ENCODE assay signal across 19 cellular contexts in the genomic region with DNA sequence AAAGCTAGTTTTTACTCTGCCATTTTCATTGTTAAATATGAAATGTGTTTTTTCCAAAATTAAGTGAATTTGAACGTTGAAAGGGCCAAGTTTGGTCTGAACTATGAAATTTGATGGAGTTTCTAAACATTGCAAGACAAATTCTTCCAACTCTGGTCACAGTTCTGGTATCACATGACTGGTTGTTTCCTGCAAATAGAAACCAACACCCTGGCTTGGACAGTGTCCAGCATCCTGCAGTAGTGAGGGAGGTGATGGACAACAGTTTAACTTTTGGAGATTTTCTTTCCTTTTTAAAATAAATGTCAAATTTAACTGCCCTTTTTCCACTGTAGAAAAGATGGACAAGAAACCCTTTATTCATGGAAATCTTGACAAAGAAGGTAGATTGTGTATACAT. TPM values are rescaled to one million over a fixed set of nuclear protein-coding genes. Genes with fewer than 3 reads are reported as not detected.
DNase-seq lines count a peak whose midpoint lies in the region; ATAC-seq and TF ChIP-seq lines count a peak whose summit lies in the region.
"Had no signal": no experiment of that assay in that cellular context is flagged by ENCODE, and none has a peak within 500 bp of the region (broad histone marks: within the 10 kb centered on the region; RNA-seq: fewer than 3 reads in every experiment).

No MANE protein-coding gene starts in this region.

- H3K9me3 ChIP-seq in heart left ventricle (no peaks in the 10 kb centered on the region), tibial artery (no peaks in the 10 kb centered on the region)

- H3K4me1 Mint-ChIP-seq in activated CD4-positive, alpha-beta memory T cell treated with anti-CD3 and anti-CD28 coated beads for 36 hours (ENCODE audit: low read depth) = peaks cover 12% of the 10 kb centered on the region

- ATAC-seq in heart left ventricle (peak in 1 of 4 donors; percentile 42), Right ventricle myocardium inferior (no peak), left lobe of liver (peak; percentile 48)
- ATAC-seq: activated T-cell treated with anti-CD3 and anti-CD28 coated beads, Interleukin-2, amount 50 U/mL, for 4 hours; CD8-positive, alpha-beta T cell; natural killer cell treated with Interleukin-12 subunit alpha and Interleukin-12 subunit beta and Interleukin-15 and Interleukin-18, amount 100 ng/mL, for 72 hours had no signal

- CTCF ChIA-PET in activated CD4-positive, alpha-beta memory T cell treated with anti-CD3 and anti-CD28 coated beads for 36 hours (lab: Charles Lee) = no interaction called here

- DNase-seq in heart left ventricle = peak in 4 of 5 donors; percentile 49 to 66 (median 62)
- DNase-seq in Right ventricle myocardium inferior (ENCODE audit: missing footprints) = no peak
- DNase-seq in dermis microvascular lymphatic vessel endothelial cell (ENCODE audit: low read depth in 2 of 2) = peak; percentile 52 to 65
- no peak for DNase-seq in left lobe of liver (ENCODE audit: low spot score)
- peak in 1 of 2 donors; percentile 42 for DNase-seq in tibial artery
- no peak for DNase-seq in posterior vena cava (ENCODE audit: low spot score)
- no peak for DNase-seq in T-helper 1 cell
- DNase-seq in activated CD4-positive, alpha-beta memory T cell treated with anti-CD3 and anti-CD28 coated beads for 36 hours = no peak
- DNase-seq: 8988T; activated T-cell treated with anti-CD3 and anti-CD28 coated beads, Interleukin-2, amount 50 U/mL, for 4 hours; CD8-positive, alpha-beta T cell; NCI-H187; stimulated activated CD4-positive, alpha-beta T cell treated with anti-CD3 and anti-CD28 coated beads, Interleukin-4, amount 100 ng/mL, for 24 hours; trophoblast cell had no signal

- no peak overlapping the region for H3K4me3 ChIP-seq in heart left ventricle
- H3K4me3 ChIP-seq in tibial artery = no peak overlapping the region
- H3K4me3 ChIP-seq: SK-N-MC had no signal

- no peak for TF ChIP-seq POLR2A in heart left ventricle (IDR thresholded peaks at IDR 0.05)

- intact Hi-C loops in heart left ventricle (cut with DNase I) (loop anchor here in 8 of 10 donors (5.0 to 10.0 kb wide), 4 partner anchors 39 to 157 kb away; a partner anchor contains a TSS), Right ventricle myocardium inferior (cut with DNase I) (loop anchor here (5.0 kb wide), 1 partner anchor 39 kb away; no protein-coding TSS in a partner anchor), tibial artery (cut with DNase I; ENCODE audit: low total_unique reads) (loop anchor here (10.0 kb wide), 2 partner anchors 47 to 87 kb away; no protein-coding TSS in a partner anchor), posterior vena cava (cut with DNase I) (loop anchor here in 1 of 2 donors (10.0 kb wide), 1 partner anchor 147 kb away; no protein-coding TSS in a partner anchor)
- intact Hi-C loops in activated CD4-positive, alpha-beta memory T cell treated with anti-CD3 and anti-CD28 coated beads for 36 hours (cut with micrococcal nuclease) = no loop called here

- H3K9me3 Mint-ChIP-seq in activated CD4-positive, alpha-beta memory T cell treated with anti-CD3 and anti-CD28 coated beads for 36 hours = no peaks in the 10 kb centered on the region
- H3K9me3 Mint-ChIP-seq: activated T-cell treated with anti-CD3 and anti-CD28 coated beads, Interleukin-2, amount 50 U/mL, for 4 hours; CD8-positive, alpha-beta T cell; central memory CD8-positive, alpha-beta T cell; natural killer cell treated with Interleukin-12 subunit alpha and Interleukin-12 subunit beta and Interleukin-15 and Interleukin-18, amount 100 ng/mL, for 72 hours had no signal

- H3K36me3 Mint-ChIP-seq in activated CD4-positive, alpha-beta memory T cell treated with anti-CD3 and anti-CD28 coated beads for 36 hours = no peaks in the 10 kb centered on the region
- H3K36me3 Mint-ChIP-seq: CD8-positive, alpha-beta T cell; natural killer cell treated with Interleukin-12 subunit alpha and Interleukin-12 subunit beta and Interleukin-15 and Interleukin-18, amount 100 ng/mL, for 72 hours had no signal

- H3K36me3 ChIP-seq in heart left ventricle = peaks cover 0 to 68% (median 23%) of the 10 kb centered on the region in 9 donors
- H3K36me3 ChIP-seq in tibial artery = peaks cover 37 to 44% (median 38%) of the 10 kb centered on the region in 3 donors

- H3K4me1 ChIP-seq in heart left ventricle (peaks cover 0 to 65% (median 43%) of the 10 kb centered on the region in 12 donors), tibial artery (peaks cover 0 to 80% (median 22%) of the 10 kb centered on the region in 4 donors)

- no peaks in the 10 kb centered on the region for H3K27me3 ChIP-seq in heart left ventricle
- no peaks in the 10 kb centered on the region for H3K27me3 ChIP-seq in tibial artery

- TF ChIP-seq CTCF in heart left ventricle (IDR thresholded peaks at IDR 0.05) (no peak), tibial artery (IDR thresholded peaks at IDR 0.05) (no peak)

- peak overlapping the region in 10 of 12 donors; percentile 38 to 84 (median 76) for H3K27ac ChIP-seq in heart left ventricle
- H3K27ac ChIP-seq in tibial artery = peak overlapping the region; percentile 80
- H3K27ac ChIP-seq: epithelial cell of prostate, SK-N-MC had no signal

- H3K27ac Mint-ChIP-seq in activated CD4-positive, alpha-beta memory T cell treated with anti-CD3 and anti-CD28 coated beads for 36 hours = no peak overlapping the region
- H3K27ac Mint-ChIP-seq: activated naive CD8-positive, alpha-beta T cell; CD8-positive, alpha-beta T cell; natural killer cell treated with Interleukin-12 subunit alpha and Interleukin-12 subunit beta and Interleukin-15 and Interleukin-18, amount 100 ng/mL, for 72 hours had no signal

- POLR2A ChIA-PET in activated CD4-positive, alpha-beta memory T cell treated with anti-CD3 and anti-CD28 coated beads for 36 hours (lab: Charles Lee) = no interaction called here

- H3K4me3 Mint-ChIP-seq in activated CD4-positive, alpha-beta memory T cell treated with anti-CD3 and anti-CD28 coated beads for 36 hours = no peak overlapping the region
- H3K4me3 Mint-ChIP-seq: activated naive CD8-positive, alpha-beta T cell; activated T-cell treated with anti-CD3 and anti-CD28 coated beads, Interleukin-2, amount 50 U/mL, for 4 hours; CD8-positive, alpha-beta T cell; central memory CD8-positive, alpha-beta T cell; natural killer cell treated with Interleukin-12 subunit alpha and Interleukin-12 subunit beta and Interleukin-15 and Interleukin-18, amount 100 ng/mL, for 72 hours had no signal

- 41 to 62% (median 54%) methylated on average over 1 of the region's 1 CpG for WGBS in heart left ventricle, 4 donors

- no peaks in the 10 kb centered on the region for H3K27me3 Mint-ChIP-seq in activated CD4-positive, alpha-beta memory T cell treated with anti-CD3 and anti-CD28 coated beads for 36 hours
- H3K27me3 Mint-ChIP-seq: activated naive CD8-positive, alpha-beta T cell; central memory CD8-positive, alpha-beta T cell had no signal

RNA-seq across cellular contexts. Expression of a gene that starts 54.8 kb away (rescaled TPM):
- total RNA-seq in heart left ventricle (1 to 10 TPM in 4 of 9 donors, under 1 TPM in 5; 0.40 to 1.5 (median 0.93) TPM), Right ventricle myocardium inferior (2.2 TPM), dermis microvascular lymphatic vessel endothelial cell (0.51 and 1.0 TPM in 2 replicates), left lobe of liver (2.1 TPM), posterior vena cava (1 to 10 TPM; 4.3 to 5.6 TPM)
- polyA plus RNA-seq in heart left ventricle = under 1 TPM; 0.83 to 0.99 TPM
- total RNA-seq in activated CD4-positive, alpha-beta memory T cell treated with anti-CD3 and anti-CD28 coated beads for 36 hours = 1 to 10 TPM; 3.3 to 3.4 TPM

Comparison
In these comparisons a context has a peak if more than half of its experiments do, and no peak if none do; other contexts are left out.
1. DNase-seq: peak in heart left ventricle (4 of 5) and dermis microvascular lymphatic vessel endothelial cell (2 of 2); none in Right ventricle myocardium inferior (single experiment), left lobe of liver (single experiment), posterior vena cava (single experiment), T-helper 1 cell (0 of 5) and activated CD4-positive, alpha-beta memory T cell treated with anti-CD3 and anti-CD28 coated beads for 36 hours (single experiment).